In genomic region chr4:165844151-165844550, GRCh38 we compare ENCODE assay signal across 18 cellular contexts. TPM values are rescaled to one million over a fixed set of nuclear protein-coding genes. Genes with fewer than 3 reads are reported as not detected.
DNase-seq lines count a peak whose midpoint lies in the region; ATAC-seq and TF ChIP-seq lines count a peak whose summit lies in the region.
"Had no signal": no experiment of that assay in that cellular context is flagged by ENCODE, and none has a peak within 500 bp of the region (broad histone marks: within the 10 kb centered on the region; RNA-seq: fewer than 3 reads in every experiment).

No MANE protein-coding gene starts in this region.

- no peak for TF ChIP-seq CTCF in gastroesophageal sphincter (IDR thresholded peaks at IDR 0.05)

- H3K36me3 ChIP-seq in gastroesophageal sphincter: no peaks in the 10 kb centered on the region
- H3K36me3 ChIP-seq: BLaER1, Peyer's patch had no signal

- no peaks in the 10 kb centered on the region for H3K9me3 ChIP-seq in gastroesophageal sphincter
- H3K9me3 ChIP-seq: BLaER1, Peyer's patch had no signal

- no peak for TF ChIP-seq EP300 in gastroesophageal sphincter (IDR thresholded peaks at IDR 0.05)

- no peaks in the 10 kb centered on the region for H3K4me1 ChIP-seq in gastroesophageal sphincter
- H3K4me1 ChIP-seq: BLaER1, Peyer's patch had no signal

- TF ChIP-seq POLR2A in gastroesophageal sphincter (IDR thresholded peaks at IDR 0.05): no peak

- DNase-seq in NCI-H2081 (lab: John Stamatoyannopoulos, UW) (peak; percentile 22 to 78), NCI-H2081 treated with DMSO at 0.1 percent for 48 hours (lab: John Stamatoyannopoulos, UW) (no peak), NCI-H1436 (lab: John Stamatoyannopoulos, UW) (peak; percentile 36), NCI-H748 (lab: John Stamatoyannopoulos, UW; ENCODE audit: unreplicated experiment) (peak; percentile 92), lung microvascular endothelial cell (ENCODE audit: low read depth in 2 of 2) (peak; percentile 78 to 83), OCI-M1 (lab: John Stamatoyannopoulos, UW) (no peak), ureter (ENCODE audit: low spot score) (no peak)
- DNase-seq: CD8-positive, alpha-beta T cell; NCI-H1930; NCI-H226; Peyer's patch; Right ventricle myocardium superior; T-cell had no signal

- no peak for ATAC-seq in gastroesophageal sphincter
- ATAC-seq: CD8-positive, alpha-beta T cell; HepG2; T-cell had no signal

- H3K4me3 ChIP-seq in gastroesophageal sphincter: no peak overlapping the region
- H3K4me3 ChIP-seq: BLaER1, Peyer's patch, SK-N-MC had no signal

- 32 to 51% methylated on average over 7 of the region's 7 CpGs for WGBS in gastroesophageal sphincter (ENCODE audit: low coverage in 1 of 2), 2 donors

- H3K27me3 ChIP-seq in gastroesophageal sphincter: no peaks in the 10 kb centered on the region
- H3K27me3 ChIP-seq: BLaER1, Peyer's patch had no signal

- no peak overlapping the region for H3K27ac ChIP-seq in gastroesophageal sphincter
- H3K27ac ChIP-seq: BLaER1, KMS-11, Peyer's patch, SK-N-MC had no signal

RNA-seq across cellular contexts. Expression of gene TLL1, which starts 28.9 kb away (rescaled TPM):
- total RNA-seq in lung microvascular endothelial cell (13.1 and 37.7 TPM in 2 replicates), ureter (7.9 TPM), gastroesophageal sphincter (1 to 10 TPM; 7.0 to 9.3 (median 8.6) TPM)
- total RNA-seq: CD8-positive, alpha-beta T cell; HepG2; T-cell had no signal

Comparison
In these comparisons a context has a peak if more than half of its experiments do, and no peak if none do; other contexts are left out.
1. DNase-seq: peak in NCI-H2081 (2 of 2), NCI-H1436 (single experiment), NCI-H748 (single experiment) and lung microvascular endothelial cell (2 of 2); none in NCI-H2081 treated with DMSO at 0.1 percent for 48 hours (single experiment), OCI-M1 (single experiment) and ureter (single experiment).